Comparison of ENCODE assay signal across 8 cellular contexts in the genomic region with DNA sequence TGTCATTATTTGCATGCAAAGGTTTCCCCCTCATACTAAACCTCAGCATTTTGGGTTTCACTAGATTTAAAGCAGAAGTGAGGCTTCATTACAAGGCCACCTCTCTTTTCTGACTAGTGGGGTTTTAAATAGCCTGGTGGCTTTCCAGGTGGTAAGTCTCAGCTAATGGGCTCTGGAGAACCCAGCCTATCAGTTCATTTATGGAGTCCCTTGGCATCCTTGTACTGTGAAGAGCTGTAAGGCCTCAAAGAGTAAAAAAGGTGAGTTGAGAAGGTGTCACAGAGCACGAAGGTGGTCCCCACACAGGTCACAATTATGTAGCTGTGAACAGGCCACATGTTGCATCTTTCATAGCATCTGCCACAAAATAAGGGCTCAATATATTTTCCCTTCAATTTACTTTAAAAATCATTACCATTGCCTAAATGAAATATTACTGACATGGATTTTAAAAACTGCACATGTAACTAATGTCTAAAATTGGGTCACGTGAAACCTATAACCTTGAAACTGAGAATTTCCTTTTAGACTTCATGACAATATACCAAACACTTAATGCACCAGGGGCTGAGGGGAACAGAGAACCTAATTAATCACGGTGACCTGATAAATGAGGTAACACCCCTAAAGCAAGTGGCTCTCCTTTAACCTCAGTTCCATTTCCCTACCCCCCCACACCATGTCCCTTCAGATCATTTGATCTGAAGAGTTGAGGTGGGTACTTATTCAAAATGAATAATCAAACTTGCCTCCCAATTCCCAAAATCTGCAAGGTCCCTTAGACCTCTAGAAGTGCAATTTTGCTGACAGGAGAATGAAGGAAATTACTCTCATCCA. TPM values are rescaled to one million over a fixed set of nuclear protein-coding genes. Genes with fewer than 3 reads are reported as not detected.
DNase-seq lines count a peak whose midpoint lies in the region; ATAC-seq and TF ChIP-seq lines count a peak whose summit lies in the region.

No MANE protein-coding gene starts in this region.

- H3K36me3 Mint-ChIP-seq in activated naive CD4-positive, alpha-beta T cell treated with anti-CD3 and anti-CD28 coated beads, Interleukin-2, amount 50 U/mL, for 24 hours, result peaks cover 11% of the 10 kb centered on the region

- no peak overlapping the region for H3K27ac ChIP-seq in SJCRH30
- H3K27ac ChIP-seq in tibial nerve, result peak overlapping the region in 1 of 4 donors; percentile 93

- no peak for DNase-seq in activated naive CD4-positive, alpha-beta T cell (lab: John Stamatoyannopoulos, UW)
- DNase-seq in SJCRH30 (no peak), tibial nerve (ENCODE audit: low spot score in 2 of 2) (no peak), epidermal melanocyte (ENCODE audit: insufficient read length, low spot score) (no peak), NCI-H2081 (lab: John Stamatoyannopoulos, UW) (no peak)

- TF ChIP-seq CTCF in tibial nerve (IDR thresholded peaks at IDR 0.05), result no peak

- H3K4me3 Mint-ChIP-seq in activated naive CD4-positive, alpha-beta T cell treated with anti-CD3 and anti-CD28 coated beads, Interleukin-2, amount 50 U/mL, for 24 hours, result peak overlapping the region; percentile 92

- H3K4me1 ChIP-seq in SJCRH30, result peaks cover 12% of the 10 kb centered on the region; the same call in 1 of the 2 replicates
- H3K4me1 ChIP-seq in tibial nerve, result peaks cover 0 to 29% (median 12%) of the 10 kb centered on the region in 4 donors

- H3K36me3 ChIP-seq in SJCRH30 (peaks cover 14% of the 10 kb centered on the region), tibial nerve (peaks cover 0 to 13% (median 0%) of the 10 kb centered on the region in 3 donors)

- peak overlapping the region; percentile 79 for H3K27ac Mint-ChIP-seq in activated naive CD4-positive, alpha-beta T cell treated with anti-CD3 and anti-CD28 coated beads, Interleukin-2, amount 50 U/mL, for 24 hours

- H3K27me3 Mint-ChIP-seq in activated naive CD4-positive, alpha-beta T cell treated with anti-CD3 and anti-CD28 coated beads, Interleukin-2, amount 50 U/mL, for 24 hours, result no peaks in the 10 kb centered on the region

- H3K9me3 Mint-ChIP-seq in activated naive CD4-positive, alpha-beta T cell treated with anti-CD3 and anti-CD28 coated beads, Interleukin-2, amount 50 U/mL, for 24 hours, result no peaks in the 10 kb centered on the region

- H3K4me1 Mint-ChIP-seq in activated naive CD4-positive, alpha-beta T cell treated with anti-CD3 and anti-CD28 coated beads, Interleukin-2, amount 50 U/mL, for 24 hours, result peaks cover 51% of the 10 kb centered on the region

- H3K27me3 ChIP-seq in SJCRH30, result no peaks in the 10 kb centered on the region
- H3K27me3 ChIP-seq in tibial nerve, result no peaks in the 10 kb centered on the region

- TF ChIP-seq POLR2A in tibial nerve (IDR thresholded peaks at IDR 0.05), result no peak

- H3K4me3 ChIP-seq in SJCRH30 (peak overlapping the region; percentile 95), iPS-11a (ENCODE audit: low read depth, low read length) (peak overlapping the region; percentile 71), tibial nerve (peak overlapping the region; percentile 68 to 89 (median 78))

- H3K9me3 ChIP-seq in SJCRH30 (replicated peaks), result no peaks in the 10 kb centered on the region
- no peaks in the 10 kb centered on the region for H3K9me3 ChIP-seq in tibial nerve

- 55 to 68% methylated on average over 3 of the region's 3 CpGs for WGBS in tibial nerve, 2 donors

- no peak for TF ChIP-seq EP300 in tibial nerve (IDR thresholded peaks at IDR 0.05)

- peak; percentile 58 for ATAC-seq in HG02852 (IDR thresholded peaks at IDR 0.05; ENCODE audit: unreplicated experiment)

RNA-seq across cellular contexts. Expression of a gene that starts 1.3 kb away (rescaled TPM):
- total RNA-seq in SJCRH30 (2014; rRNA removed; shearing (Covaris generic)), result 42.0 and 43.2 TPM in 2 replicates
- 10 to 100 TPM; 21.4 to 31.2 (median 22.9) TPM for total RNA-seq in tibial nerve

RNA-seq across cellular contexts. Expression of a gene that starts 7.9 kb away (rescaled TPM):
- 18.4 and 20.5 TPM in 2 replicates for total RNA-seq in SJCRH30 (2014; rRNA removed; shearing (Covaris generic))
- 10 to 100 TPM in 1 of 4 donors, 1 to 10 TPM in 3; 4.5 to 13.5 (median 6.2) TPM for total RNA-seq in tibial nerve
